ENCODE assay signal across 23 cellular contexts in genomic region chr7:151675521-151675920, GRCh38.
"Had no signal": no experiment of that assay in that cellular context is flagged by ENCODE, and none has a peak within 500 bp of the region (broad histone marks: within the 10 kb centered on the region; RNA-seq: fewer than 3 reads in every experiment).

No MANE protein-coding gene starts in this region.

- FAIRE-seq: endometrium, frontal cortex had no signal

- H3K4me1 ChIP-seq: parathyroid adenoma had no signal

- H2AFZ ChIP-seq: parathyroid adenoma had no signal

- H3K4me3 ChIP-seq: left ventricle myocardium inferior, lung, skin epidermis, thyroid gland, vagina had no signal

- ATAC-seq: effector memory CD8-positive, alpha-beta T cell; left colon; natural killer cell; stimulated activated naive CD8-positive, alpha-beta T cell treated with anti-CD3 and anti-CD28 coated beads, Interleukin-15, amount 100 ng/mL, for 72 hours had no signal

- H3K9ac ChIP-seq: parathyroid adenoma had no signal

- H3K27ac ChIP-seq: left ventricle myocardium inferior, neutrophil, parathyroid adenoma, skin epidermis, vagina had no signal

- H3K79me2 ChIP-seq: parathyroid adenoma had no signal

- H3K36me3 ChIP-seq: neutrophil, thyroid gland, vagina had no signal

- H3K27me3 ChIP-seq: neutrophil, thyroid gland, vagina had no signal

- H3K9me3 ChIP-seq: left ventricle myocardium inferior, neutrophil, thyroid gland, vagina had no signal

- DNase-seq: cortex of kidney; effector memory CD8-positive, alpha-beta T cell; erythroblast; hypothalamus; immature natural killer cell; islet precursor cell; kidney glomerular epithelial cell; left colon; left ventricle myocardium inferior; natural killer cell; stimulated activated CD4-positive, alpha-beta T cell treated with anti-CD3 and anti-CD28 coated beads, Interleukin-15, amount 100 ng/mL, for 24 hours; stimulated activated CD4-positive, alpha-beta T cell treated with anti-CD3 and anti-CD28 coated beads, Interleukin-2, amount 100 ng/mL, for 48 hours; stimulated activated naive CD4-positive, alpha-beta T cell; stimulated activated naive CD8-positive, alpha-beta T cell treated with anti-CD3 and anti-CD28 coated beads, Interleukin-15, amount 100 ng/mL, for 72 hours; thyroid gland; trophoblast cell had no signal
